In genomic region chr2:16466821-16467151, GRCh38 we compare ENCODE assay signal across 26 cellular contexts.
A peak's percentile ranks its signal among the peaks of the same experiment; 100 is the strongest.
DNase-seq lines count a peak whose midpoint lies in the region; ATAC-seq and TF ChIP-seq lines count a peak whose summit lies in the region.
"Had no signal": no experiment of that assay in that cellular context is flagged by ENCODE, and none has a peak within 500 bp of the region (broad histone marks: within the 10 kb centered on the region; RNA-seq: fewer than 3 reads in every experiment).

No MANE protein-coding gene starts in this region.

- H3K4me1 Mint-ChIP-seq in activated CD4-positive, alpha-beta T cell treated with anti-CD3 and anti-CD28 coated beads for 36 hours, result peaks cover 5% of the 10 kb centered on the region
- no peaks in the 10 kb centered on the region for H3K4me1 Mint-ChIP-seq in activated CD4-positive, alpha-beta T cell treated with anti-CD3 and anti-CD28 coated beads, Interleukin-2, amount 10 ng/mL, durations not matched to agents 7 days and 5 days
- H3K4me1 Mint-ChIP-seq in stimulated activated naive CD8-positive, alpha-beta T cell treated with anti-CD3 and anti-CD28 coated beads, Interleukin-15, amount 100 ng/mL, for 72 hours, result no peaks in the 10 kb centered on the region
- H3K4me1 Mint-ChIP-seq in stimulated activated effector memory CD8-positive, alpha-beta T cell treated with anti-CD3 and anti-CD28 coated beads, Interleukin-12 subunit alpha, Interleukin-12 subunit beta, amount 100 ng/mL, for 72 hours, result no peaks in the 10 kb centered on the region
- H3K4me1 Mint-ChIP-seq: B cell had no signal

- H3K36me3 Mint-ChIP-seq in activated CD4-positive, alpha-beta T cell treated with anti-CD3 and anti-CD28 coated beads for 36 hours (ENCODE audit: low read depth), result no peaks in the 10 kb centered on the region
- H3K36me3 Mint-ChIP-seq in activated CD4-positive, alpha-beta T cell treated with anti-CD3 and anti-CD28 coated beads, Interleukin-2, amount 10 ng/mL, durations not matched to agents 7 days and 5 days (ENCODE audit: low read depth), result no peaks in the 10 kb centered on the region
- no peaks in the 10 kb centered on the region for H3K36me3 Mint-ChIP-seq in stimulated activated effector memory CD8-positive, alpha-beta T cell treated with anti-CD3 and anti-CD28 coated beads, Interleukin-12 subunit alpha, Interleukin-12 subunit beta, amount 100 ng/mL, for 72 hours
- H3K36me3 Mint-ChIP-seq: CD8-positive, alpha-beta T cell had no signal

- intact Hi-C loops in activated CD4-positive, alpha-beta T cell treated with anti-CD3 and anti-CD28 coated beads for 36 hours (cut with DNase I, micrococcal nuclease), result no loop called here
- intact Hi-C loops in esophagus muscularis mucosa (cut with DNase I), result no loop called here
- intact Hi-C loops in right cardiac atrium (cut with DNase I), result no loop called here

- TF ChIP-seq CTCF in esophagus muscularis mucosa (IDR thresholded peaks at IDR 0.05), result no peak

- peaks cover 0 to 6% (median 0%) of the 10 kb centered on the region in 4 donors for H3K27me3 ChIP-seq in esophagus muscularis mucosa
- no peaks in the 10 kb centered on the region for H3K27me3 ChIP-seq in right cardiac atrium (ENCODE audit: control insufficient read depth, insufficient read depth)
- H3K27me3 ChIP-seq: BLaER1 treated with 17β-estradiol and CSF1 and Interleukin-3, amounts not matched to agents 10 nM and 100 nM had no signal

- CTCF ChIA-PET in activated CD4-positive, alpha-beta T cell treated with anti-CD3 and anti-CD28 coated beads for 36 hours (lab: Charles Lee), result no interaction called here
- CTCF ChIA-PET in activated CD4-positive, alpha-beta T cell treated with anti-CD3 and anti-CD28 coated beads, Interleukin-2, amount 10 ng/mL, durations not matched to agents 7 days and 5 days (lab: Charles Lee), result no interaction called here

- TF ChIP-seq EP300 in esophagus muscularis mucosa (IDR thresholded peaks at IDR 0.05), result no peak

- H3K9me3 Mint-ChIP-seq in activated CD4-positive, alpha-beta T cell treated with anti-CD3 and anti-CD28 coated beads for 36 hours (ENCODE audit: low read depth), result no peaks in the 10 kb centered on the region
- H3K9me3 Mint-ChIP-seq in activated CD4-positive, alpha-beta T cell treated with anti-CD3 and anti-CD28 coated beads, Interleukin-2, amount 10 ng/mL, durations not matched to agents 7 days and 5 days, result no peaks in the 10 kb centered on the region
- H3K9me3 Mint-ChIP-seq in stimulated activated naive CD8-positive, alpha-beta T cell treated with anti-CD3 and anti-CD28 coated beads, Interleukin-15, amount 100 ng/mL, for 72 hours, result no peaks in the 10 kb centered on the region
- no peaks in the 10 kb centered on the region for H3K9me3 Mint-ChIP-seq in stimulated activated effector memory CD8-positive, alpha-beta T cell treated with anti-CD3 and anti-CD28 coated beads, Interleukin-12 subunit alpha, Interleukin-12 subunit beta, amount 100 ng/mL, for 72 hours
- H3K9me3 Mint-ChIP-seq: CD4-positive, alpha-beta T cell; CD8-positive, alpha-beta T cell had no signal

- H3K9me3 ChIP-seq in esophagus muscularis mucosa (no peaks in the 10 kb centered on the region), right cardiac atrium (ENCODE audit: control insufficient read depth, low read length) (no peaks in the 10 kb centered on the region)
- H3K9me3 ChIP-seq: A549; BLaER1 treated with 17β-estradiol and CSF1 and Interleukin-3, amounts not matched to agents 10 nM and 100 nM had no signal

- no peaks in the 10 kb centered on the region for H3K36me3 ChIP-seq in esophagus muscularis mucosa
- H3K36me3 ChIP-seq: BLaER1 treated with 17β-estradiol and CSF1 and Interleukin-3, amounts not matched to agents 10 nM and 100 nM had no signal

- H3K27ac ChIP-seq in esophagus muscularis mucosa (replicated peaks in 1 of 4), result no peak overlapping the region
- no peak overlapping the region for H3K27ac ChIP-seq in right cardiac atrium (ENCODE audit: low read length)
- H3K27ac ChIP-seq: 22Rv1; A549; BLaER1 treated with 17β-estradiol and CSF1 and Interleukin-3, amounts not matched to agents 10 nM and 100 nM; C4-2B had no signal

- no peak overlapping the region for H3K4me3 Mint-ChIP-seq in activated CD4-positive, alpha-beta T cell treated with anti-CD3 and anti-CD28 coated beads for 36 hours
- no peak overlapping the region for H3K4me3 Mint-ChIP-seq in activated CD4-positive, alpha-beta T cell treated with anti-CD3 and anti-CD28 coated beads, Interleukin-2, amount 10 ng/mL, durations not matched to agents 7 days and 5 days
- no peak overlapping the region for H3K4me3 Mint-ChIP-seq in stimulated activated naive CD8-positive, alpha-beta T cell treated with anti-CD3 and anti-CD28 coated beads, Interleukin-15, amount 100 ng/mL, for 72 hours
- H3K4me3 Mint-ChIP-seq in stimulated activated effector memory CD8-positive, alpha-beta T cell treated with anti-CD3 and anti-CD28 coated beads, Interleukin-12 subunit alpha, Interleukin-12 subunit beta, amount 100 ng/mL, for 72 hours, result no peak overlapping the region
- H3K4me3 Mint-ChIP-seq: B cell; CD4-positive, alpha-beta T cell; CD8-positive, alpha-beta T cell had no signal

- H3K4me3 ChIP-seq in esophagus muscularis mucosa, result no peak overlapping the region
- no peak overlapping the region for H3K4me3 ChIP-seq in right cardiac atrium (ENCODE audit: low read length)
- H3K4me3 ChIP-seq: A549; BLaER1 treated with 17β-estradiol and CSF1 and Interleukin-3, amounts not matched to agents 10 nM and 100 nM; GM12878 had no signal

- WGBS in esophagus muscularis mucosa, result 61% methylated on average over 2 of the region's 2 CpGs
- 58% methylated on average over 2 of the region's 2 CpGs for WGBS in right cardiac atrium

- peak; percentile 12 for ATAC-seq in activated CD4-positive, alpha-beta T cell treated with anti-CD3 and anti-CD28 coated beads for 36 hours
- ATAC-seq in stimulated activated naive CD8-positive, alpha-beta T cell treated with anti-CD3 and anti-CD28 coated beads, Interleukin-15, amount 100 ng/mL, for 72 hours, result peak; percentile 15
- ATAC-seq in stimulated activated naive CD8-positive, alpha-beta T cell treated with anti-CD3 and anti-CD28 coated beads, Interleukin-15, Interleukin-2, amounts not matched to agents 100 U/mL and 50 U/mL, for 24 hours, result no peak
- peak; percentile 24 for ATAC-seq in stimulated activated effector memory CD8-positive, alpha-beta T cell treated with anti-CD3 and anti-CD28 coated beads, Interleukin-12 subunit alpha, Interleukin-12 subunit beta, amount 100 ng/mL, for 72 hours
- ATAC-seq in right cardiac atrium, result no peak
- ATAC-seq: A549; CD8-positive, alpha-beta T cell; GM12878 had no signal

- no peak overlapping the region for H3K27ac Mint-ChIP-seq in activated CD4-positive, alpha-beta T cell treated with anti-CD3 and anti-CD28 coated beads for 36 hours
- H3K27ac Mint-ChIP-seq in activated CD4-positive, alpha-beta T cell treated with anti-CD3 and anti-CD28 coated beads, Interleukin-2, amount 10 ng/mL, durations not matched to agents 7 days and 5 days, result no peak overlapping the region
- no peak overlapping the region for H3K27ac Mint-ChIP-seq in stimulated activated naive CD8-positive, alpha-beta T cell treated with anti-CD3 and anti-CD28 coated beads, Interleukin-15, amount 100 ng/mL, for 72 hours
- H3K27ac Mint-ChIP-seq in stimulated activated effector memory CD8-positive, alpha-beta T cell treated with anti-CD3 and anti-CD28 coated beads, Interleukin-12 subunit alpha, Interleukin-12 subunit beta, amount 100 ng/mL, for 72 hours, result no peak overlapping the region
- H3K27ac Mint-ChIP-seq: B cell; CD4-positive, alpha-beta T cell; CD8-positive, alpha-beta T cell had no signal

- no peak for DNase-seq in activated CD4-positive, alpha-beta T cell treated with anti-CD3 and anti-CD28 coated beads for 36 hours
- no peak for DNase-seq in activated CD4-positive, alpha-beta T cell treated with anti-CD3 and anti-CD28 coated beads, Interleukin-2, amount 10 ng/mL, durations not matched to agents 7 days and 5 days
- no peak for DNase-seq in stimulated activated naive CD8-positive, alpha-beta T cell treated with anti-CD3 and anti-CD28 coated beads, Interleukin-15, amount 100 ng/mL, for 72 hours
- no peak for DNase-seq in stimulated activated naive CD8-positive, alpha-beta T cell treated with anti-CD3 and anti-CD28 coated beads, Interleukin-15, Interleukin-2, amounts not matched to agents 100 U/mL and 50 U/mL, for 24 hours
- DNase-seq in esophagus muscularis mucosa (ENCODE audit: extremely low spot score), result peak; percentile 83
- no peak for DNase-seq in stimulated activated effector memory CD8-positive, alpha-beta T cell treated with anti-CD3 and anti-CD28 coated beads, Interleukin-12 subunit alpha, Interleukin-12 subunit beta, amount 100 ng/mL, for 72 hours (ENCODE audit: low spot score in 2 of 2)
- DNase-seq in right cardiac atrium, result no peak
- DNase-seq in SK-N-DZ (ENCODE audit: low spot score), result no peak
- DNase-seq: AML-193; Caco-2; Calu3; CD4-positive, alpha-beta T cell; CD8-positive, alpha-beta T cell; DMS 273 treated with DMSO at 0.1 percent for 48 hours; DMS153; DMS53; DMS79; DND-41; EL; GDM1 had no signal

- POLR2A ChIA-PET in activated CD4-positive, alpha-beta T cell treated with anti-CD3 and anti-CD28 coated beads for 36 hours (lab: Charles Lee), result no interaction called here
- POLR2A ChIA-PET in activated CD4-positive, alpha-beta T cell treated with anti-CD3 and anti-CD28 coated beads, Interleukin-2, amount 10 ng/mL, durations not matched to agents 7 days and 5 days (lab: Charles Lee), result no interaction called here

- H3K4me1 ChIP-seq in esophagus muscularis mucosa (no peaks in the 10 kb centered on the region), right cardiac atrium (ENCODE audit: control insufficient read depth, insufficient read depth, low read length) (no peaks in the 10 kb centered on the region)
- H3K4me1 ChIP-seq: A549; BLaER1 treated with 17β-estradiol and CSF1 and Interleukin-3, amounts not matched to agents 10 nM and 100 nM had no signal

- H3K27me3 Mint-ChIP-seq in activated CD4-positive, alpha-beta T cell treated with anti-CD3 and anti-CD28 coated beads for 36 hours, result peaks cover 9% of the 10 kb centered on the region
- H3K27me3 Mint-ChIP-seq in activated CD4-positive, alpha-beta T cell treated with anti-CD3 and anti-CD28 coated beads, Interleukin-2, amount 10 ng/mL, durations not matched to agents 7 days and 5 days, result no peaks in the 10 kb centered on the region
- H3K27me3 Mint-ChIP-seq in stimulated activated naive CD8-positive, alpha-beta T cell treated with anti-CD3 and anti-CD28 coated beads, Interleukin-15, amount 100 ng/mL, for 72 hours, result no peaks in the 10 kb centered on the region

- TF ChIP-seq POLR2A in esophagus muscularis mucosa (IDR thresholded peaks at IDR 0.05; ENCODE audit: low read depth), result no peak

Comparison
In these comparisons a context has a peak if more than half of its experiments do, and no peak if none do; other contexts are left out.
1. ATAC-seq: peak in activated CD4-positive, alpha-beta T cell treated with anti-CD3 and anti-CD28 coated beads for 36 hours (single experiment), stimulated activated naive CD8-positive, alpha-beta T cell treated with anti-CD3 and anti-CD28 coated beads, Interleukin-15, amount 100 ng/mL, for 72 hours (single experiment) and stimulated activated effector memory CD8-positive, alpha-beta T cell treated with anti-CD3 and anti-CD28 coated beads, Interleukin-12 subunit alpha, Interleukin-12 subunit beta, amount 100 ng/mL, for 72 hours (single experiment); none in stimulated activated naive CD8-positive, alpha-beta T cell treated with anti-CD3 and anti-CD28 coated beads, Interleukin-15, Interleukin-2, amounts not matched to agents 100 U/mL and 50 U/mL, for 24 hours (single experiment) and right cardiac atrium (0 of 2).